9 cellular contexts compared by ENCODE assay signal in the genomic region with DNA sequence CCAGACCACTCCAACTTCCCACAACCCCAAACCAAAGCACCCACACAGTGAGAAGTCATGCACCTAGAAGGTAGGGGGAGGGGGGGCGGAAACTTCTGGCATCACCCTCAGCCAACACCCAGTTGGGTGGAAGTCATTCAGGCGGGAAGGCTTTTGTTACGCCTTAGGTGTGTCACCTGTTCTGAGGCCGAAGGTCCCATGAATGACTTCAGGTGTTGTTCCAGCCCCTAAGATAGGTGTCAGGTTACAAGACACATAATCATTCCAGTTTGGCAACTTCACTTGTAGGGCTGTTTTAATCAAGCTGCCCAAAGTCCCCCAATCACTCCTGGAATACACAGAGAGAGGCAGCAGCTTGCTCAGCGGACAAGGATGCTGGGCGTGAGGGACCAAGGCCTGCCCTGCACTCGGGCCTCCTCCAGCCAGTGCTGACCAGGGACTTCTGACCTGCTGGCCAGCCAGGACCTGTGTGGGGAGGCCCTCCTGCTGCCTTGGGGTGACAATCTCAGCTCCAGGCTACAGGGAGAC. TPM values are rescaled to one million over a fixed set of nuclear protein-coding genes. Genes with fewer than 3 reads are reported as not detected.
DNase-seq lines count a peak whose midpoint lies in the region; ATAC-seq, FAIRE-seq and TF ChIP-seq lines count a peak whose summit lies in the region.
"Had no signal": no experiment of that assay in that cellular context is flagged by ENCODE, and none has a peak within 500 bp of the region (broad histone marks: within the 10 kb centered on the region; RNA-seq: fewer than 3 reads in every experiment).

A gene with protein sequence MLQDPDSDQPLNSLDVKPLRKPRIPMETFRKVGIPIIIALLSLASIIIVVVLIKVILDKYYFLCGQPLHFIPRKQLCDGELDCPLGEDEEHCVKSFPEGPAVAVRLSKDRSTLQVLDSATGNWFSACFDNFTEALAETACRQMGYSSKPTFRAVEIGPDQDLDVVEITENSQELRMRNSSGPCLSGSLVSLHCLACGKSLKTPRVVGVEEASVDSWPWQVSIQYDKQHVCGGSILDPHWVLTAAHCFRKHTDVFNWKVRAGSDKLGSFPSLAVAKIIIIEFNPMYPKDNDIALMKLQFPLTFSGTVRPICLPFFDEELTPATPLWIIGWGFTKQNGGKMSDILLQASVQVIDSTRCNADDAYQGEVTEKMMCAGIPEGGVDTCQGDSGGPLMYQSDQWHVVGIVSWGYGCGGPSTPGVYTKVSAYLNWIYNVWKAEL (plus strand): TSS at position 325 of the 528 bp plus-strand sequence. CDS start 225 bp downstream, outside the sequence.

- ATAC-seq in foreskin keratinocyte (peak; percentile 68), HG02678 (IDR thresholded peaks at IDR 0.05; ENCODE audit: unreplicated experiment) (no peak)
- ATAC-seq in activated CD4-positive, CD25-positive, alpha-beta regulatory T cell treated with anti-CD3 and anti-CD28 coated beads, Interleukin-2, amount 50 U/mL, for 24 hours = no peak

- FAIRE-seq in small intestine (lab: Jason Lieb, UNC) (no peak), GM12892 (lab: Jason Lieb, UNC) (no peak)

- H3K27ac ChIP-seq in foreskin keratinocyte = no peak within 1 kb of the TSS
- H3K27ac ChIP-seq in small intestine (ENCODE audit: low read depth in 1 of 2, low read length in 1 of 2) = peak within 1 kb of the TSS; percentile 87
- H3K27ac ChIP-seq: neural progenitor cell had no signal

- TF ChIP-seq CTCF in foreskin keratinocyte (conservative IDR thresholded peaks at IDR 0.05) = no peak

- no peaks in the 10 kb centered on the region for H3K27me3 ChIP-seq in foreskin keratinocyte
- peaks cover 0 to 4% of the 10 kb centered on the region in 2 donors for H3K27me3 ChIP-seq in small intestine (ENCODE audit: control insufficient read depth in 2 of 2, insufficient read depth in 2 of 2, low read length in 2 of 2)
- H3K27me3 ChIP-seq: neural progenitor cell had no signal

- H3K4me3 ChIP-seq in small intestine (ENCODE audit: low read depth in 1 of 2, low read length in 2 of 2) = peak within 1 kb of the TSS; percentile 12 to 57
- H3K4me3 ChIP-seq: neural progenitor cell had no signal

- no peaks in the 10 kb centered on the region for H3K36me3 ChIP-seq in small intestine (ENCODE audit: control insufficient read depth in 2 of 2, insufficient read depth in 2 of 2, low read length in 2 of 2)
- H3K36me3 ChIP-seq: neural progenitor cell had no signal

- WGBS in small intestine, 3 donors = 18 to 63% (median 26%) methylated on average over 7 of the region's 7 CpGs

- no peak for TF ChIP-seq POLR2A in GM12892 (IDR thresholded peaks at IDR 0.05; ENCODE audit: low read depth, low read length)

- DNase-seq in HPDE6-E6E7 (ENCODE audit: extremely low spot score) (peak; percentile 92), NCI-H69 (lab: John Stamatoyannopoulos, UW) (peak; percentile 87), foreskin keratinocyte (peak; percentile 69 to 82), small intestine (peak; percentile 99), GM12892 (ENCODE audit: insufficient read length) (no peak)
- DNase-seq: activated T-cell treated with anti-CD3 and anti-CD28 coated beads for 4 hours had no signal

- H3K9me3 ChIP-seq in small intestine (ENCODE audit: control insufficient read depth, low read depth) = no peaks in the 10 kb centered on the region

- H3K4me1 ChIP-seq in foreskin keratinocyte (peaks cover 20% of the 10 kb centered on the region), small intestine (ENCODE audit: control insufficient read depth in 2 of 2, insufficient read depth in 1 of 2, low read depth in 1 of 2, low read length in 1 of 2) (peaks cover 0 to 4% of the 10 kb centered on the region in 2 donors)
- H3K4me1 ChIP-seq: neural progenitor cell had no signal

RNA-seq across cellular contexts. Expression of the gene that starts here (rescaled TPM):
- total RNA-seq in foreskin keratinocyte = 1.1 and 1.2 TPM in 2 replicates
- polyA plus RNA-seq in foreskin keratinocyte (0.78 and 1.1 TPM in 2 replicates), small intestine (10 to 100 TPM; 20.0 to 59.4 (median 29.3) TPM)
- not detected for polyA plus RNA-seq in GM12892 (2012; ENCODE audit: missing spikeins)

Comparison
In these comparisons a context has a peak if more than half of its experiments do, and no peak if none do; other contexts are left out.
1. RNA of the gene that starts here (polyA plus RNA-seq): 20.0 to 59.4 TPM in small intestine; 0.78 to 1.1 TPM in foreskin keratinocyte; every median in the first group is over 10 times any median in the second.